In the genomic region with DNA sequence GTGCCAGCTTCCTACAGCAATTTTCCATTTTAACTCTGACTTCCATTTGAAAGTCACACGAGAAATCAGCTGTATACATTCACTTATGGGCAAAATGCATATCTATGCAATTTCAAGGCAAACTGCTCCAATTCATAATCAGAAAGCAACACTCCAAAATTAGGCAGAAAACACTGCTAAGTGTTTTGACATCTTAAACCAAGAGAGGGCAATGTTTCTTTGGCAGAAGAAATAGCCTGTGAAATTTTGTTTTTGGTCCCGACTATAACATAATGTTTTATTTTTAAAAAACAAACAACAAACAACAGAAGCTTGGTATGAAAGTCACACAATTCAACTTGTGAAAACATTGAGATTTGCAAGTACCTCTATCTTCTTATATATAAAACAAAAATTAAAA, we compare ENCODE assay signal across 15 cellular contexts. TPM values are rescaled to one million over a fixed set of nuclear protein-coding genes. Genes with fewer than 3 reads are reported as not detected.
DNase-seq lines count a peak whose midpoint lies in the region; ATAC-seq, FAIRE-seq and TF ChIP-seq lines count a peak whose summit lies in the region.
"Had no signal": no experiment of that assay in that cellular context is flagged by ENCODE, and none has a peak within 500 bp of the region (broad histone marks: within the 10 kb centered on the region; RNA-seq: fewer than 3 reads in every experiment).

No MANE protein-coding gene starts in this region.

- H3K27me3 ChIP-seq in GM12878 (replicated peaks in 1 of 2; ENCODE audit: control insufficient read depth in 2 of 2, insufficient read depth in 2 of 2, low read length in 1 of 2) = no peaks in the 10 kb centered on the region
- H3K27me3 ChIP-seq in kidney epithelial cell (ENCODE audit: control insufficient read depth, insufficient read depth, low read length) = no peaks in the 10 kb centered on the region
- no peaks in the 10 kb centered on the region for H3K27me3 ChIP-seq in Peyer's patch

- H3K27me3 Mint-ChIP-seq in HFFc6 (ENCODE audit: insufficient read depth) = no peaks in the 10 kb centered on the region; the same call in 1 of the 2 replicates

- H3K9me3 Mint-ChIP-seq in HFFc6 = peaks cover 14% of the 10 kb centered on the region
- H3K9me3 Mint-ChIP-seq: activated T-cell treated with anti-CD3 and anti-CD28 coated beads, Interleukin-2, amount 50 U/mL, for 4 hours had no signal

- no peaks in the 10 kb centered on the region; a peak in 1 of 4 replicates for H3K36me3 ChIP-seq in GM12878 (ENCODE audit: control insufficient read depth in 2 of 2, insufficient read depth in 2 of 2, low read length in 1 of 2)
- no peaks in the 10 kb centered on the region for H3K36me3 ChIP-seq in kidney epithelial cell (ENCODE audit: control insufficient read depth, insufficient read depth, low read length)
- no peaks in the 10 kb centered on the region for H3K36me3 ChIP-seq in Peyer's patch

- no peak for FAIRE-seq in GM12878 (lab: Jason Lieb, UNC)

- H4K20me1 ChIP-seq in GM12878 (ENCODE audit: control insufficient read depth, insufficient read depth) = no peaks in the 10 kb centered on the region

- H3K4me3 Mint-ChIP-seq in HFFc6 = no peak overlapping the region
- H3K4me3 Mint-ChIP-seq: activated T-cell treated with anti-CD3 and anti-CD28 coated beads, Interleukin-2, amount 50 U/mL, for 4 hours; CD4-positive, alpha-beta memory T cell had no signal

- ATAC-seq in GM12878 (peak; percentile 29; the same call in 2 of the 3 replicates), HG03457 (IDR thresholded peaks at IDR 0.05; ENCODE audit: unreplicated experiment) (no peak), GM18870 (IDR thresholded peaks at IDR 0.05; ENCODE audit: unreplicated experiment) (no peak)
- ATAC-seq: activated T-cell treated with anti-CD3 and anti-CD28 coated beads, Interleukin-2, amount 50 U/mL, for 4 hours had no signal

- H3K4me1 ChIP-seq in GM12878 (ENCODE audit: control insufficient read depth, insufficient read depth, low read length) (peaks cover 12% of the 10 kb centered on the region), Peyer's patch (peaks cover 0 to 55% (median 3%) of the 10 kb centered on the region in 4 donors)

- intact Hi-C loops in GM12878 (cut with micrococcal nuclease; ENCODE audit: unreplicated experiment) = loop anchor here (10.0 kb wide), 1 partner anchor 358 kb away; no protein-coding TSS in a partner anchor

- TF ChIP-seq POLR2A in GM12878 (IDR thresholded peaks at IDR 0.05; ENCODE audit: low read depth, low read length) (no peak), erythroblast (IDR thresholded peaks at IDR 0.05; ENCODE audit: low read length) (no peak), Peyer's patch (IDR thresholded peaks at IDR 0.05) (no peak)

- no peak overlapping the region for H2AFZ ChIP-seq in GM12878 (ENCODE audit: control insufficient read depth, low read depth, low read length)

- peaks cover 16% of the 10 kb centered on the region for H3K79me2 ChIP-seq in GM12878 (ENCODE audit: control insufficient read depth, insufficient read depth, low read length)

- H3K9ac ChIP-seq in GM12878 (ENCODE audit: control insufficient read depth, insufficient read depth, low read length) = no peak overlapping the region

- H3K36me3 Mint-ChIP-seq in HFFc6 (ENCODE audit: low read depth) = peaks cover 31% of the 10 kb centered on the region
- H3K36me3 Mint-ChIP-seq: CD4-positive, alpha-beta memory T cell had no signal

- in situ Hi-C loops in GM12878 (cut with MboI) = no loop called here

- peaks cover 79% of the 10 kb centered on the region for H3K4me1 Mint-ChIP-seq in HFFc6 (ENCODE audit: low read depth)
- H3K4me1 Mint-ChIP-seq: CD4-positive, alpha-beta memory T cell had no signal

- H3K27ac ChIP-seq in C4-2B = no peak overlapping the region
- H3K27ac ChIP-seq in GM12878 (ENCODE audit: control insufficient read depth, insufficient read depth) = no peak overlapping the region
- no peak overlapping the region for H3K27ac ChIP-seq in Peyer's patch
- H3K27ac ChIP-seq: HL-60 had no signal

- H3K27ac Mint-ChIP-seq in HFFc6 = no peak overlapping the region; the same call in 1 of the 2 replicates
- H3K27ac Mint-ChIP-seq: CD4-positive, alpha-beta memory T cell had no signal

- TF ChIP-seq CTCF in C4-2B (conservative IDR thresholded peaks at IDR 0.05) = peak; percentile 41
- peak; percentile 65 for TF ChIP-seq CTCF in HFFc6 (IDR thresholded peaks at IDR 0.05)
- peak in 2 of 3 experiments; percentile 27 to 37; a peak in 2 of 6 replicates for TF ChIP-seq CTCF in GM12878 (IDR thresholded peaks at IDR 0.05 in 2 of 3, conservative IDR thresholded peaks at IDR 0.05 in 1 of 3; ENCODE audit: control insufficient read depth in 2 of 3, extremely low read depth in 1 of 3, insufficient read depth in 1 of 3, low read depth in 3 of 3, low read length in 3 of 3)
- peak; percentile 11 for TF ChIP-seq CTCF in kidney epithelial cell (IDR thresholded peaks at IDR 0.05; ENCODE audit: insufficient read depth, low read length, poor library complexity, severe bottlenecking)
- peak in 1 of 6 experiments; percentile 23 for TF ChIP-seq CTCF in Peyer's patch (IDR thresholded peaks at IDR 0.05)

- no peak for TF ChIP-seq EP300 in GM12878 (IDR thresholded peaks at IDR 0.05; ENCODE audit: borderline replicate concordance in 1 of 2, control insufficient read depth in 1 of 2, low read depth in 2 of 2, low read length in 2 of 2)

- CTCF ChIA-PET in GM12878 (lab: Yijun Ruan, JAX) = interaction anchor here (0.7 to 12.6 kb wide), 20 partner anchors 9 to 567 kb away, joined by 3 to 318 read pairs (median 4); a partner anchor contains a TSS

- BruUV-seq in GM12878 (replicated peaks; lab: Mats Ljungman, UMichigan) = no TSS peak

- WGBS in GM12878 (ENCODE audit: insufficient coverage, insufficient replicate concordance, low lambda C conversion rate, missing lambda C conversion rate) = 58% methylated on average over 2 of the region's 2 CpGs

- H3K4me3 ChIP-seq in GM12878 (no peak overlapping the region), kidney epithelial cell (ENCODE audit: low read depth, low read length) (no peak overlapping the region), Peyer's patch (no peak overlapping the region)

- POLR2A ChIA-PET in GM12878 (lab: Charles Lee) = interaction anchor here (0.7 to 2.0 kb wide), 3 partner anchors 36 to 43 kb away, joined by 3 to 7 read pairs (median 3); no protein-coding TSS in a partner anchor

- no peak overlapping the region for H3K4me2 ChIP-seq in GM12878 (ENCODE audit: control insufficient read depth, insufficient read depth)

- peak; percentile 63 for TF ChIP-seq RAD21 in GM12878 (IDR thresholded peaks at IDR 0.05; ENCODE audit: insufficient read depth, low read depth, low read length)

- SMC1A ChIA-PET in GM12878 (lab: Charles Lee; ENCODE audit: uncharacterized antibody, unreplicated experiment) = interaction anchor here (0.8 to 10.3 kb wide), 16 partner anchors 9 to 113 kb away, joined by 3 to 186 read pairs (median 6); a partner anchor contains a TSS

- RAD21 ChIA-PET in GM12878 (lab: Charles Lee; ENCODE audit: unreplicated experiment) = interaction anchor here (1.0 to 4.1 kb wide), 8 partner anchors 9 to 112 kb away, joined by 3 to 28 read pairs (median 10); a partner anchor contains a TSS

- peaks cover 8% of the 10 kb centered on the region; the same call in 2 of the 3 replicates for H3K9me3 ChIP-seq in GM12878 (replicated peaks; ENCODE audit: control insufficient read depth, insufficient read depth, low read length)
- H3K9me3 ChIP-seq in Peyer's patch = no peaks in the 10 kb centered on the region

- no peak for DNase-seq in HFFc6
- no peak for DNase-seq in GM12878 (ENCODE audit: low read depth, low spot score)
- DNase-seq in kidney epithelial cell (ENCODE audit: low read depth) = no peak
- DNase-seq in erythroblast (lab: John Stamatoyannopoulos, UW) = no peak
- no peak for DNase-seq in Peyer's patch
- DNase-seq: activated CD4-positive, alpha-beta T cell treated with anti-CD3 and anti-CD28 coated beads for 48 hours; activated T-cell treated with anti-CD3 and anti-CD28 coated beads, Interleukin-2, amount 50 U/mL, for 4 hours; CD4-positive, alpha-beta memory T cell; GF-D8; stimulated activated CD4-positive, alpha-beta T cell treated with anti-CD3 and anti-CD28 coated beads, Interleukin-4, amount 100 ng/mL, for 4 hours; stimulated activated naive CD4-positive, alpha-beta T cell treated with Interleukin-2 at 50 U/mL for 16 hours had no signal

TF ChIP-seq in GM12878, 131 proteins besides CTCF, POLR2A, EP300 and RAD21 (continues in another document):
- no peak for TF ChIP-seq TCF12 (IDR thresholded peaks at IDR 0.05; ENCODE audit: low read depth, low read length)

RNA-seq across cellular contexts. Expression of a gene that starts 42.6 kb away (rescaled TPM):
- total RNA-seq in HFFc6 (2021; fragmentation: NEBNext Ultra II Directional; extraction: Animal tissue kit (Norgen Biotek cat#: 25700)) = 100 to 1,000 TPM in 5 of 6 experiments, 10 to 100 TPM in 1; 99.8 to 141 (median 130) TPM
- 42.8 and 52.3 TPM in 2 replicates for total RNA-seq in GM12878 (2013; cell fraction: nucleolus; rRNA removed)
- total RNA-seq in GM12878 (2014; rRNA removed) (19.4 and 22.0 TPM in 2 replicates), GM12878 (2014; rRNA removed; fragmentation: Illumina TruSeq; extraction: Trizol) (25.2 and 26.2 TPM in 2 replicates), GM12878 (2021) (19.3 and 20.1 TPM in 2 replicates), kidney epithelial cell (27.2 and 27.9 TPM in 2 replicates), Peyer's patch (100 to 1,000 TPM; 102 to 186 (median 139) TPM)
- polyA plus RNA-seq in GM12878 (2011; ENCODE audit: low read depth) = 6.4 TPM
- polyA plus RNA-seq in GM12878 (2011; rRNA removed) (11.7 and 12.9 TPM in 2 replicates), GM12878 (2014; fragmentation: Illumina TruSeq; extraction: Trizol) (24.2 and 24.6 TPM in 2 replicates), GM12878 (2014; fragmentation: Nextera tagmentation; extraction: Ambion mirVana) (10 to 100 TPM; 11.1 to 14.6 TPM), GM12878 (2014; rRNA removed) (14.4 TPM in 2 replicates), GM12878 (2016; fragmentation: Nextera tagmentation; extraction: Ambion mirVana) (10 to 100 TPM; 26.6 to 32.4 TPM)
- 9.0 and 12.2 TPM in 2 replicates for polyA plus RNA-seq in GM12878 (2011; cell fraction: cytosol; rRNA removed)
- polyA plus RNA-seq in GM12878 (2011; cell fraction: nucleus; rRNA removed) = 12.0 and 16.4 TPM in 2 replicates
- 9.6 and 12.5 TPM in 2 replicates for polyA plus RNA-seq in GM12878 (2012)
- 15.4 and 25.7 TPM in 2 replicates for polyA minus RNA-seq in GM12878 (2011; rRNA and poly(A)+ RNA removed)
- polyA minus RNA-seq in GM12878 (2011; cell fraction: cytosol; rRNA and poly(A)+ RNA removed) = 10.0 and 15.3 TPM in 2 replicates
- 12.0 and 26.5 TPM in 2 replicates for polyA minus RNA-seq in GM12878 (2011; cell fraction: nucleus; rRNA and poly(A)+ RNA removed)
